ENCODE assay signal across 10 cellular contexts in the genomic region with DNA sequence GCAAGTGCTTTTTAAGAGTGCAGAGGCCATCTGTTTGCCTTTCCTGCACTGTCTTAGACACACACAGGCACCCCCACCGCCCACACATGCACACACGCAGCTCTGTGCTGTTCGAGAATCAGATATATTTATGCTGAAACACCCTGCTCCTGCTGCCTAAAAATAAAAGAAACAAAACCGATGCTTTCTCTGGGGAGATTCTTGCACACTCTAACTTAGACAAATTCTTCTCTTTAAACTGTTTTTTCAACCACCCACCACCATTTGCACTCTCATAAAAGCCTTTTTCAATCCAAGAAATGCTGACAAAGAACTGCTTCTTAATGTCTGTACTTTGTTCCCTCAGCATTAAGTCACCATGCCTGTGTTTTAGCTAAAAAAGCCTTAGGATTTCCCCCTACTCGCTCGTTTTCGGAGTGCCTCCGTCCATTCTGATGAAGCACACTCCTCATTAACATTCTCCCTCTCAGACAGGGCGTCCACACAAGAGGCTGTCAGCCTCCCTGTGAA. TPM values are rescaled to one million over a fixed set of nuclear protein-coding genes. Genes with fewer than 3 reads are reported as not detected.
A peak's percentile ranks its signal among the peaks of the same experiment; 100 is the strongest.
DNase-seq lines count a peak whose midpoint lies in the region; ATAC-seq, FAIRE-seq and TF ChIP-seq lines count a peak whose summit lies in the region.
"Had no signal": no experiment of that assay in that cellular context is flagged by ENCODE, and none has a peak within 500 bp of the region (broad histone marks: within the 10 kb centered on the region; RNA-seq: fewer than 3 reads in every experiment).

No MANE protein-coding gene starts in this region.

- 82% methylated on average over 9 of the region's 9 CpGs; no CpG with 5 or more reads in 1 of the 2 experiments for WGBS in H1 (ENCODE audit: extremely low coverage in 1 of 2, insufficient coverage in 1 of 2, insufficient read length in 1 of 2, insufficient replicate concordance in 2 of 2, low coverage in 1 of 2, low lambda C conversion rate in 2 of 2, missing lambda C conversion rate in 1 of 2), 2 experiments
- 19 to 33% methylated on average over 9 of the region's 9 CpGs for WGBS in gastroesophageal sphincter (ENCODE audit: low coverage in 1 of 2), 2 donors

- TF ChIP-seq CTCF in breast epithelium (IDR thresholded peaks at IDR 0.05) (no peak), MCF 10A (IDR thresholded peaks at IDR 0.05; ENCODE audit: unreplicated experiment) (no peak), H1 (IDR thresholded peaks at IDR 0.05; ENCODE audit: control extremely low read depth in 1 of 3, insufficient read depth in 1 of 3, low read depth in 1 of 3, low read length in 3 of 3) (no peak), gastroesophageal sphincter (IDR thresholded peaks at IDR 0.05) (no peak)

- H3K23ac ChIP-seq in H1 (ENCODE audit: insufficient read length): no peak overlapping the region

- no peaks in the 10 kb centered on the region for H3K36me3 Mint-ChIP-seq in MCF 10A (ENCODE audit: insufficient read depth, unreplicated experiment)
- H3K36me3 Mint-ChIP-seq: CD4-positive, CD25-positive, alpha-beta regulatory T cell had no signal

- H2BK12ac ChIP-seq in H1 (ENCODE audit: low read depth, low read length): no peak overlapping the region

- peak overlapping the region; percentile 3 to 38 for H3K27ac ChIP-seq in breast epithelium
- no peak overlapping the region for H3K27ac ChIP-seq in H1 (ENCODE audit: low read depth, low read length)
- H3K27ac ChIP-seq in gastroesophageal sphincter: no peak overlapping the region
- H3K27ac ChIP-seq: heart left ventricle had no signal

- H3K14ac ChIP-seq in H1 (ENCODE audit: insufficient read length): no peak overlapping the region

- TF ChIP-seq EP300 in H1 (IDR thresholded peaks at IDR 0.05; ENCODE audit: borderline replicate concordance in 1 of 2, low read depth in 2 of 2, low read length in 2 of 2) (no peak), gastroesophageal sphincter (IDR thresholded peaks at IDR 0.05) (no peak)

- peak overlapping the region; percentile 32 for H3K56ac ChIP-seq in H1 (replicated peaks; ENCODE audit: insufficient read length, low read depth, low read length)

- no peak for TF ChIP-seq RAD21 in H1 (IDR thresholded peaks at IDR 0.05 in 1 of 2, conservative IDR thresholded peaks at IDR 0.05 in 1 of 2; ENCODE audit: low read depth in 2 of 2, low read length in 2 of 2)

- no peak for FAIRE-seq in H1 (lab: Jason Lieb, UNC)

- no peak overlapping the region for H2BK20ac ChIP-seq in H1 (ENCODE audit: low read length)

- H3K9ac ChIP-seq in H1 (replicated peaks in 1 of 4; ENCODE audit: extremely low read depth in 1 of 4, low read depth in 3 of 4, low read length in 3 of 4): no peak overlapping the region; a peak in 2 of 7 replicates

- H2BK5ac ChIP-seq in H1 (ENCODE audit: low read depth, low read length): no peak overlapping the region

- no peak overlapping the region for H4K8ac ChIP-seq in H1 (ENCODE audit: extremely low read depth, insufficient read depth, low read length)

- no peak overlapping the region for H4K91ac ChIP-seq in H1 (replicated peaks; ENCODE audit: insufficient read length, low read length)

- H3K4me1 ChIP-seq in breast epithelium (no peaks in the 10 kb centered on the region), H1 (replicated peaks in 1 of 4; ENCODE audit: control insufficient read depth in 3 of 4, insufficient read depth in 4 of 4, low read length in 3 of 4) (peaks cover 3 to 11% (median 9%) of the 10 kb centered on the region in 4 experiments), gastroesophageal sphincter (peaks cover 0 to 12% (median 7%) of the 10 kb centered on the region in 3 donors)

- BruUV-seq in MCF 10A (replicated peaks; lab: Mats Ljungman, UMichigan): no TSS peak

- no peaks in the 10 kb centered on the region for H3K23me2 ChIP-seq in H1 (ENCODE audit: low read depth, low read length)

- no peak overlapping the region for H3K18ac ChIP-seq in H1 (ENCODE audit: extremely low read depth, low read length)

- H3K27me3 ChIP-seq in breast epithelium: no peaks in the 10 kb centered on the region
- H3K27me3 ChIP-seq in H1 (replicated peaks in 1 of 4; ENCODE audit: control insufficient read depth in 3 of 4, extremely low read depth in 1 of 4, insufficient read depth in 3 of 4, low read length in 3 of 4): no peaks in the 10 kb centered on the region
- no peaks in the 10 kb centered on the region for H3K27me3 ChIP-seq in gastroesophageal sphincter
- H3K27me3 ChIP-seq: heart left ventricle had no signal

- no peak overlapping the region for H3K27ac Mint-ChIP-seq in MCF 10A (ENCODE audit: low read depth, unreplicated experiment)

- no peaks in the 10 kb centered on the region for H3K4me1 Mint-ChIP-seq in MCF 10A (ENCODE audit: insufficient read depth, unreplicated experiment)
- H3K4me1 Mint-ChIP-seq: CD4-positive, CD25-positive, alpha-beta regulatory T cell had no signal

- intact Hi-C loops in breast epithelium (cut with DNase I; ENCODE audit: low total_unique reads): no loop called here
- intact Hi-C loops in MCF 10A (cut with micrococcal nuclease): no loop called here
- intact Hi-C loops in Right ventricle myocardium superior (cut with DNase I): no loop called here

- H3K79me2 ChIP-seq in H1 (ENCODE audit: control insufficient read depth in 1 of 2, insufficient read depth in 2 of 2, low read length in 2 of 2): no peaks in the 10 kb centered on the region

- H3K4me3 ChIP-seq in breast epithelium (no peak overlapping the region), H1 (ENCODE audit: extremely low read depth in 1 of 4, insufficient read depth in 2 of 4, low read depth in 3 of 4, low read length in 4 of 4) (no peak overlapping the region), gastroesophageal sphincter (no peak overlapping the region)
- H3K4me3 ChIP-seq: heart left ventricle had no signal

- TF ChIP-seq POLR2A in breast epithelium (IDR thresholded peaks at IDR 0.05) (no peak), H1 (IDR thresholded peaks at IDR 0.05; ENCODE audit: control extremely low read depth in 1 of 2, low read depth in 2 of 2, low read length in 2 of 2) (no peak), gastroesophageal sphincter (IDR thresholded peaks at IDR 0.05) (no peak)

- peak; percentile 80 for ATAC-seq in HG03039 (IDR thresholded peaks at IDR 0.05; ENCODE audit: unreplicated experiment)
- ATAC-seq in Right ventricle myocardium superior (ENCODE audit: poor library complexity): no peak
- no peak for ATAC-seq in gastroesophageal sphincter

- H3K9me3 ChIP-seq in breast epithelium (no peaks in the 10 kb centered on the region), H1 (ENCODE audit: insufficient read depth in 2 of 2, low read depth in 1 of 2, low read length in 1 of 2) (no peaks in the 10 kb centered on the region; a peak in 1 of 4 replicates), gastroesophageal sphincter (no peaks in the 10 kb centered on the region)
- H3K9me3 ChIP-seq: heart left ventricle had no signal

- H3K9me3 Mint-ChIP-seq in MCF 10A (ENCODE audit: unreplicated experiment): no peaks in the 10 kb centered on the region
- H3K9me3 Mint-ChIP-seq: CD4-positive, CD25-positive, alpha-beta regulatory T cell had no signal

- H3K36me3 ChIP-seq in breast epithelium (no peaks in the 10 kb centered on the region), H1 (ENCODE audit: control insufficient read depth in 2 of 4, insufficient read depth in 4 of 4, low read length in 3 of 4) (peaks cover 0 to 10% (median 2%) of the 10 kb centered on the region in 4 experiments; a peak in 3 of 8 replicates), gastroesophageal sphincter (no peaks in the 10 kb centered on the region)
- H3K36me3 ChIP-seq: heart left ventricle had no signal

- POLR2A ChIA-PET in MCF 10A (lab: Yijun Ruan, JAX) (no interaction called here), H1 (lab: Charles Lee; ENCODE audit: partially characterized antibody) (no interaction called here)

- H2AK5ac ChIP-seq in H1 (ENCODE audit: low read depth, low read length): no peak overlapping the region

- H3K27me3 Mint-ChIP-seq in MCF 10A (ENCODE audit: insufficient read depth, unreplicated experiment): no peaks in the 10 kb centered on the region

- H3K4me2 ChIP-seq in H1 (ENCODE audit: insufficient read depth in 1 of 2, low read depth in 2 of 2, low read length in 2 of 2): no peak overlapping the region

- H4K5ac ChIP-seq in H1 (ENCODE audit: insufficient read length, low read depth, low read length): no peak overlapping the region

- H4K20me1 ChIP-seq in H1 (replicated peaks in 1 of 2; ENCODE audit: control insufficient read depth in 1 of 2, insufficient read depth in 2 of 2, low read length in 2 of 2): no peaks in the 10 kb centered on the region

- no peaks in the 10 kb centered on the region for H3K79me1 ChIP-seq in H1 (ENCODE audit: low read depth, low read length)

- H3K4me3 Mint-ChIP-seq in MCF 10A (ENCODE audit: unreplicated experiment): no peak overlapping the region
- H3K4me3 Mint-ChIP-seq: CD4-positive, CD25-positive, alpha-beta regulatory T cell had no signal

- no peak for DNase-seq in breast epithelium (ENCODE audit: low spot score in 2 of 2)
- DNase-seq in MCF 10A (ENCODE audit: unreplicated experiment): no peak
- DNase-seq in H1 (ENCODE audit: low read depth in 1 of 2, low spot score in 2 of 2): peak in 1 of 2 experiments; percentile 30
- DNase-seq in stromal cell of bone marrow (ENCODE audit: low read depth): peak; percentile 25
- no peak for DNase-seq in NCI-H146 treated with DMSO at 0.1 percent for 48 hours (lab: John Stamatoyannopoulos, UW; ENCODE audit: unreplicated experiment)
- DNase-seq in Right ventricle myocardium superior: no peak
- DNase-seq: CD4-positive, CD25-positive, alpha-beta regulatory T cell; heart left ventricle had no signal

- no peak overlapping the region for H3K4ac ChIP-seq in H1 (replicated peaks; ENCODE audit: insufficient read length, low read depth, low read length)

- CTCF ChIA-PET in MCF 10A (lab: Yijun Ruan, JAX): no interaction called here
- CTCF ChIA-PET in H1 (lab: Charles Lee; ENCODE audit: partially characterized antibody): interaction anchor here (0.7 to 1.1 kb wide), 5 partner anchors 9 to 763 kb away, joined by 3 to 4 read pairs (median 3); no protein-coding TSS in a partner anchor

- no peak overlapping the region for H2BK15ac ChIP-seq in H1 (ENCODE audit: low read length)

- H2BK120ac ChIP-seq in H1 (replicated peaks; ENCODE audit: low read depth, low read length): no peak overlapping the region

- no peak overlapping the region for H2AFZ ChIP-seq in H1 (ENCODE audit: low read length)

RNA-seq across cellular contexts. Expression of a gene that starts 26.2 kb away (rescaled TPM):
- total RNA-seq in breast epithelium (10 to 100 TPM in 1 of 3 donors, 1 to 10 TPM in 1, under 1 TPM in 1; 0.48 to 12.5 (median 9.8) TPM), MCF 10A (2022) (8.5 and 13.0 TPM in 2 replicates), Right ventricle myocardium superior (0.30 TPM), gastroesophageal sphincter (1 to 10 TPM in 1 of 4 donors, under 1 TPM in 2, not detected in 1; 0.13 to 2.3 (median 0.54) TPM)
- 12.0 and 13.7 TPM in 2 replicates for total RNA-seq in H1 (2021; fragmentation: NEBNext Ultra II Directional; extraction: Animal tissue kit (Norgen Biotek cat#: 25700))
- 14.4 and 16.9 TPM in 2 replicates for polyA plus RNA-seq in H1 (2011; rRNA removed)
- 12.0 TPM for polyA plus RNA-seq in H1 (2011; cell fraction: cytosol; rRNA removed)
- 21.0 TPM for polyA plus RNA-seq in H1 (2011; cell fraction: nucleus; rRNA removed)
- 9.7 to 11.8 TPM (median 10.8 TPM) in 4 replicates for polyA plus RNA-seq in H1 (2012, experiment 1 of 2)
- 8.0 TPM for polyA plus RNA-seq in H1 (2012, experiment 2 of 2)
- 9.6 TPM for polyA plus RNA-seq in H1 (2013, experiment 1 of 2)
- 9.6 TPM for polyA plus RNA-seq in H1 (2013, experiment 2 of 2)
- polyA minus RNA-seq in H1 (2011; rRNA and poly(A)+ RNA removed): 21.4 and 25.0 TPM in 2 replicates
- 10.2 TPM for polyA minus RNA-seq in H1 (2011; cell fraction: cytosol; rRNA and poly(A)+ RNA removed)
- polyA minus RNA-seq in H1 (2011; cell fraction: nucleus; rRNA and poly(A)+ RNA removed): 16.2 TPM
- total RNA-seq: CD4-positive, CD25-positive, alpha-beta regulatory T cell had no signal
- polyA plus RNA-seq: CD4-positive, CD25-positive, alpha-beta regulatory T cell had no signal

Comparison
In these comparisons a context has a peak if more than half of its experiments do, and no peak if none do; other contexts are left out.
1. H3K27ac ChIP-seq: peak in breast epithelium (2 of 2); none in H1 (single experiment) and gastroesophageal sphincter (0 of 4).